In the genomic region with DNA sequence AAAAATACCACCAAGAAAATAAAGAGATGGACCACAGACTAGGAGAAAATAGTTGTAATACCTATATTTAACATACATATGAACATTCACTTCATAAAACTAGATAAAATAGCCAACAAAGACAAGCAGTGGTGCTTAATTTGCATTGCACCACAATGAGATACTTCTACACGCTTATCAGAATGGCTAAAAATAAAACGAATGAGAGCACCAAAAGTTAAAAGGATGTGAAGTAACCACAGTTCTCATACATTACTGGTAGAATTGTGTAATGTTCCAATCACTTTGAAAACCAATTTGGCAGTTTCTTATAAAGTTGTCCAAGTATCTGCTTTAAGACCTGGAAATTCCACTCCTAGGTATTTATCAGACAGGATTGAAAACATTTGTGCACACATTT, we compare ENCODE assay signal across 27 cellular contexts.
DNase-seq lines count a peak whose midpoint lies in the region; ATAC-seq and TF ChIP-seq lines count a peak whose summit lies in the region.
"Had no signal": no experiment of that assay in that cellular context is flagged by ENCODE, and none has a peak within 500 bp of the region (broad histone marks: within the 10 kb centered on the region; RNA-seq: fewer than 3 reads in every experiment).

No MANE protein-coding gene starts in this region.

- H3K18ac ChIP-seq in IMR-90 (ENCODE audit: low read depth, low read length): no peak overlapping the region

- H2BK15ac ChIP-seq in IMR-90 (ENCODE audit: low read depth, low read length): no peak overlapping the region

- no peak overlapping the region for H2BK20ac ChIP-seq in IMR-90 (ENCODE audit: low read depth, low read length)

- intact Hi-C loops in IMR-90 (cut with micrococcal nuclease) (no loop called here), right lobe of liver (cut with DNase I) (no loop called here)

- CTCF ChIA-PET in IMR-90 (lab: Yijun Ruan, JAX): no interaction called here

- dilution Hi-C loops in IMR-90 (cut with HindIII; ENCODE audit: low sequenced_read_pairs, unreplicated experiment): no loop called here

- H3K14ac ChIP-seq in IMR-90 (replicated peaks; ENCODE audit: low read depth, low read length): no peak overlapping the region

- H2AFZ ChIP-seq in IMR-90 (replicated peaks; ENCODE audit: low read length, poor library complexity): no peak overlapping the region

- H2BK5ac ChIP-seq in IMR-90 (ENCODE audit: low read depth, low read length, poor library complexity, severe bottlenecking): no peak overlapping the region

- POLR2A ChIA-PET in IMR-90 (lab: Charles Lee; ENCODE audit: unreplicated experiment): interaction anchor here (0.6 kb wide), 1 partner anchor 433 kb away, joined by 4 read pairs; no protein-coding TSS in a partner anchor

- no peak overlapping the region for H4K5ac ChIP-seq in IMR-90 (ENCODE audit: low read depth, low read length)

- no peak overlapping the region for H3K23ac ChIP-seq in IMR-90 (ENCODE audit: low read depth, low read length)

- H4K91ac ChIP-seq in IMR-90 (ENCODE audit: insufficient read depth, low read depth, low read length): no peak overlapping the region

- peak; percentile 6 for DNase-seq in GM13977 (ENCODE audit: low spot score)
- no peak for DNase-seq in IMR-90
- DNase-seq in right lobe of liver: no peak
- DNase-seq in C1 segment of cervical spinal cord (lab: John Stamatoyannopoulos, UW): no peak
- no peak for DNase-seq in central memory CD4-positive, alpha-beta T cell
- DNase-seq: activated CD4-positive, alpha-beta T cell treated with anti-CD3 and anti-CD28 coated beads for 1 hour; CD4-positive, alpha-beta memory T cell; cerebellar nuclear complex; DMS 273 treated with DMSO at 0.1 percent for 48 hours; head of caudate nucleus; HFFc6; Kasumi-1; left cardiac atrium; naive thymus-derived CD8-positive, alpha-beta T cell; NCI-H1048; NCI-H2029 treated with DMSO at 0.1 percent for 48 hours; pancreas; PC-3; right cardiac atrium; SHP77 treated with DMSO at 0.1 percent for 48 hours; stimulated activated CD4-positive, alpha-beta T cell treated with anti-CD3 and anti-CD28 coated beads, Interleukin-12 subunit alpha, Interleukin-12 subunit beta, amount 100 ng/mL, for 4 hours; stimulated activated CD4-positive, alpha-beta T cell treated with anti-CD3 and anti-CD28 coated beads, Interleukin-4, amount 100 ng/mL, for 4 hours; T-cell had no signal

- H3K4me3 ChIP-seq in IMR-90 (ENCODE audit: insufficient read depth, low read depth, low read length) (no peak overlapping the region), right lobe of liver (no peak overlapping the region)
- H3K4me3 ChIP-seq: pancreas, tibial nerve had no signal

- no peak overlapping the region for H2AK5ac ChIP-seq in IMR-90 (ENCODE audit: low read depth, low read length)

- no peaks in the 10 kb centered on the region for H3K9me3 ChIP-seq in IMR-90 (ENCODE audit: control insufficient read depth, insufficient read depth, low read length)
- no peaks in the 10 kb centered on the region for H3K9me3 ChIP-seq in right lobe of liver
- H3K9me3 ChIP-seq: pancreas, tibial nerve had no signal

- in situ Hi-C loops in GM13977 (cut with MboI; ENCODE audit: low pct_unique_long_range_greater_than_20kb, low sequenced_read_pairs, unreplicated experiment) (no loop called here), IMR-90 (cut with MboI; ENCODE audit: low sequenced_read_pairs) (no loop called here)

- no peaks in the 10 kb centered on the region for H3K27me3 ChIP-seq in IMR-90 (ENCODE audit: control insufficient read depth, insufficient read depth, low read length)
- no peaks in the 10 kb centered on the region for H3K27me3 ChIP-seq in right lobe of liver
- H3K27me3 ChIP-seq: pancreas, tibial nerve had no signal

- TF ChIP-seq POLR2A in IMR-90 (IDR thresholded peaks at IDR 0.05; ENCODE audit: low read depth, low read length) (no peak), right lobe of liver (IDR thresholded peaks at IDR 0.05) (no peak)

- H3K4ac ChIP-seq in IMR-90 (ENCODE audit: low read depth, low read length): no peak overlapping the region

- no peak overlapping the region for H3K27ac ChIP-seq in IMR-90 (ENCODE audit: insufficient read depth, low read length)
- H3K27ac ChIP-seq in right lobe of liver: no peak overlapping the region
- H3K27ac ChIP-seq: pancreas, tibial nerve had no signal

- no peak overlapping the region for H3K56ac ChIP-seq in IMR-90 (ENCODE audit: extremely low read depth, insufficient read depth, low read length)

- peaks cover 2% of the 10 kb centered on the region; the same call in 1 of the 2 replicates for H3K4me1 ChIP-seq in IMR-90 (ENCODE audit: control insufficient read depth, insufficient read depth, low read length)
- no peaks in the 10 kb centered on the region for H3K4me1 ChIP-seq in right lobe of liver
- H3K4me1 ChIP-seq: pancreas, tibial nerve had no signal

- BruUV-seq in IMR-90 (replicated peaks; lab: Mats Ljungman, UMichigan): no TSS peak

- H2BK120ac ChIP-seq in IMR-90 (ENCODE audit: low read depth, low read length): no peak overlapping the region

- no peaks in the 10 kb centered on the region for H3K9me1 ChIP-seq in IMR-90 (ENCODE audit: insufficient read depth, low read length)

- no CpG with 5 or more reads among the region's 2 CpGs for WGBS in IMR-90 (ENCODE audit: extremely low coverage in 2 of 2, insufficient read length in 1 of 2), 2 experiments
- 44% methylated on average over 2 of the region's 2 CpGs for whole genome bisulfite sequencing in right lobe of liver (ENCODE audit: insufficient coverage, low coverage, low lambda C conversion rate, missing lambda C conversion rate)

- no peak overlapping the region for H3K4me2 ChIP-seq in IMR-90 (ENCODE audit: low read depth, low read length)

- H4K20me1 ChIP-seq in IMR-90 (ENCODE audit: insufficient read depth, low read length): no peaks in the 10 kb centered on the region

- H3K9ac ChIP-seq in IMR-90 (ENCODE audit: low read depth, low read length): no peak overlapping the region

- H4K8ac ChIP-seq in IMR-90 (ENCODE audit: low read depth in 2 of 2, low read length in 2 of 2): no peak overlapping the region

- TF ChIP-seq RAD21 in IMR-90 (IDR thresholded peaks at IDR 0.05; ENCODE audit: low read length): no peak

- no peaks in the 10 kb centered on the region for H3K79me1 ChIP-seq in IMR-90 (ENCODE audit: low read depth in 1 of 2, low read length in 2 of 2)

- no peak for TF ChIP-seq CTCF in GM13977 (IDR thresholded peaks at IDR 0.05; ENCODE audit: extremely low read depth, insufficient read depth, missing control alignments)
- no peak for TF ChIP-seq CTCF in IMR-90 (conservative IDR thresholded peaks at IDR 0.05; ENCODE audit: low read depth, low read length)
- no peak for TF ChIP-seq CTCF in right lobe of liver (IDR thresholded peaks at IDR 0.05)

- ATAC-seq in GM19351 (IDR thresholded peaks at IDR 0.05; ENCODE audit: unreplicated experiment) (peak; percentile 97), HG02885 (IDR thresholded peaks at IDR 0.05; ENCODE audit: poor library complexity, unreplicated experiment) (peak; percentile 97), IMR-90 (ENCODE audit: low read depth) (no peak), right lobe of liver (no peak), GM21423 (IDR thresholded peaks at IDR 0.05; ENCODE audit: unreplicated experiment) (no peak)
- ATAC-seq: left cardiac atrium; naive thymus-derived CD8-positive, alpha-beta T cell; pancreas; PC-3; right cardiac atrium; T-cell had no signal

- no peak overlapping the region for H2AK9ac ChIP-seq in IMR-90 (replicated peaks; ENCODE audit: low read depth, low read length, poor library complexity)

- H3K36me3 ChIP-seq in IMR-90 (ENCODE audit: control insufficient read depth, insufficient read depth, low read length) (no peaks in the 10 kb centered on the region), right lobe of liver (no peaks in the 10 kb centered on the region)
- H3K36me3 ChIP-seq: pancreas, tibial nerve had no signal

TF ChIP-seq in IMR-90, 13 proteins besides CTCF, POLR2A, EP300 and RAD21:
- TF ChIP-seq MAFK (IDR thresholded peaks at IDR 0.05; ENCODE audit: low read depth, low read length) (no peak), RFX5 (IDR thresholded peaks at IDR 0.05; ENCODE audit: low read depth, low read length) (no peak), USF2 (IDR thresholded peaks at IDR 0.05; ENCODE audit: low read depth, low read length) (no peak), CEBPB (IDR thresholded peaks at IDR 0.05; ENCODE audit: low read depth, low read length) (peak; percentile 29; the same call in 1 of the 2 replicates)

Comparison
In these comparisons a context has a peak if more than half of its experiments do, and no peak if none do; other contexts are left out.
1. ATAC-seq: peak in GM19351 (single experiment) and HG02885 (single experiment); none in IMR-90 (single experiment), right lobe of liver (0 of 4) and GM21423 (single experiment).